In genomic region chr14:59333235-59333634, GRCh38 we compare ENCODE assay signal across 12 cellular contexts.
DNase-seq lines count a peak whose midpoint lies in the region; ATAC-seq and TF ChIP-seq lines count a peak whose summit lies in the region.
"Had no signal": no experiment of that assay in that cellular context is flagged by ENCODE, and none has a peak within 500 bp of the region (broad histone marks: within the 10 kb centered on the region; RNA-seq: fewer than 3 reads in every experiment).

No MANE protein-coding gene starts in this region.

- TF ChIP-seq CTCF in heart right ventricle (IDR thresholded peaks at IDR 0.05) (no peak), parathyroid adenoma (IDR thresholded peaks at IDR 0.05) (no peak)

- DNase-seq in Right ventricle myocardium inferior (ENCODE audit: missing footprints) (no peak), cardiac septum (ENCODE audit: low spot score) (no peak), heart right ventricle (no peak), NCI-H2171 (lab: John Stamatoyannopoulos, UW) (no peak), NCI-H2081 treated with DMSO at 0.1 percent for 48 hours (lab: John Stamatoyannopoulos, UW) (no peak)
- DNase-seq: DMS153 had no signal

- ATAC-seq in Right ventricle myocardium inferior (peak; percentile 33), heart right ventricle (peak in 7 of 8 donors; percentile 11 to 72 (median 34)), HG02970 (IDR thresholded peaks at IDR 0.05; ENCODE audit: low FRiP score, unreplicated experiment) (no peak), GM19467 (IDR thresholded peaks at IDR 0.05; ENCODE audit: unreplicated experiment) (no peak)
- ATAC-seq: activated CD4-positive, CD25-positive, alpha-beta regulatory T cell treated with anti-CD3 and anti-CD28 coated beads, Interleukin-2, amount 50 U/mL, for 24 hours had no signal

- H3K4me2 ChIP-seq in parathyroid adenoma (ENCODE audit: low read length): peak overlapping the region; percentile 24

- H3K36me3 ChIP-seq in heart right ventricle: peaks cover 0 to 46% (median 17%) of the 10 kb centered on the region in 9 donors
- no peaks in the 10 kb centered on the region for H3K36me3 ChIP-seq in parathyroid adenoma (ENCODE audit: control insufficient read depth, insufficient read depth, low read length)

- H3K4me3 ChIP-seq in heart right ventricle (no peak overlapping the region), parathyroid adenoma (ENCODE audit: low read depth, low read length) (no peak overlapping the region)
- H3K4me3 ChIP-seq: SK-N-MC had no signal

- H3K27ac ChIP-seq in heart right ventricle: peak overlapping the region; percentile 57 to 89 (median 86)
- peak overlapping the region; percentile 96 for H3K27ac ChIP-seq in parathyroid adenoma
- H3K27ac ChIP-seq: epithelial cell of prostate, SK-N-MC had no signal

- 18 to 30% methylated on average over 2 of the region's 2 CpGs for WGBS in heart right ventricle, 2 donors

- H3K27me3 ChIP-seq in heart right ventricle: no peaks in the 10 kb centered on the region
- no peaks in the 10 kb centered on the region for H3K27me3 ChIP-seq in parathyroid adenoma (ENCODE audit: control insufficient read depth, insufficient read depth, low read length)

- H3K9me3 ChIP-seq in heart right ventricle (no peaks in the 10 kb centered on the region), parathyroid adenoma (ENCODE audit: control insufficient read depth, low read length) (no peaks in the 10 kb centered on the region)

- no peak overlapping the region for H3K9ac ChIP-seq in parathyroid adenoma

- intact Hi-C loops in Right ventricle myocardium inferior (cut with DNase I): loop anchor here (2.0 to 5.0 kb wide), 4 partner anchors 28 to 146 kb away; partner anchors contain the start of gene DAAM1
- intact Hi-C loops in cardiac septum (cut with DNase I): loop anchor here (5.0 kb wide), 1 partner anchor 94 kb away; no protein-coding TSS in a partner anchor
- intact Hi-C loops in heart right ventricle (cut with DNase I): loop anchor here in 8 of 10 donors (2.0 to 10.0 kb wide), 7 partner anchors 26 to 146 kb away; partner anchors contain the start of gene DAAM1 (in 4 of the 8)

- peak overlapping the region; percentile 6 for H2AFZ ChIP-seq in parathyroid adenoma

- peaks cover 21 to 78% (median 71%) of the 10 kb centered on the region in 9 donors for H3K4me1 ChIP-seq in heart right ventricle
- H3K4me1 ChIP-seq in parathyroid adenoma: peaks cover 40% of the 10 kb centered on the region

- peaks cover 4% of the 10 kb centered on the region for H3K79me2 ChIP-seq in parathyroid adenoma

Comparison
In these comparisons a context has a peak if more than half of its experiments do, and no peak if none do; other contexts are left out.
1. ATAC-seq: peak in Right ventricle myocardium inferior (single experiment) and heart right ventricle (7 of 8); none in HG02970 (single experiment) and GM19467 (single experiment).